In the genomic region with DNA sequence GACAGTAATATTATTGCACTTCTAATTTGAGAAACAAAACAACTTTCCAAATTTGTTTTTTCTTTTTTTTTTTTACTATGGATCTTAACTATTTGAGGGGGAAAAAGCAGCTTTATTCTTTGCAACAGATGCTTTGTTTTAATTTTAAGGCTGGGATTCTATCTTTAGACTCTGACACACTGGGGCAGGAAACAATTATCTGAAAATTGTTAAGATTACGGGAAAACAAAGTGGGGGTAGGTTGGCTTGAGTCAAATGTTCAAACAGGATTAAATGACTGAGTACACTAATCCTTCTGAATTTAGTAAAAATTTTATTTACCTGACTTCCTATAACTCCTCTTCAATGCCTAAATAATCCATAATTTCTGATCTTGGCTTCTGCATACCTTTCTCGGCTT, we compare ENCODE assay signal across 16 cellular contexts.
DNase-seq lines count a peak whose midpoint lies in the region; ATAC-seq and TF ChIP-seq lines count a peak whose summit lies in the region.
"Had no signal": no experiment of that assay in that cellular context is flagged by ENCODE, and none has a peak within 500 bp of the region (broad histone marks: within the 10 kb centered on the region; RNA-seq: fewer than 3 reads in every experiment).

No MANE protein-coding gene starts in this region.

- no peak for ATAC-seq in HG03442 (IDR thresholded peaks at IDR 0.05; ENCODE audit: unreplicated experiment)
- ATAC-seq: GM23338, HepG2 had no signal

- H3K9me3 ChIP-seq in adipocyte (ENCODE audit: control insufficient read depth, low read length) (no peaks in the 10 kb centered on the region), vagina (no peaks in the 10 kb centered on the region)

- H3K4me3 ChIP-seq in adipocyte (ENCODE audit: low read length) (no peak overlapping the region), fibroblast of the aortic adventitia (ENCODE audit: low read depth, low read length) (no peak overlapping the region), vagina (no peak overlapping the region)
- H3K4me3 ChIP-seq: GM23338 had no signal

- intact Hi-C loops in vagina (cut with DNase I): no loop called here

- H3K27ac ChIP-seq in vagina: no peak overlapping the region
- H3K27ac ChIP-seq in RWPE1: no peak overlapping the region

- no peak overlapping the region for H3K9ac ChIP-seq in adipocyte (ENCODE audit: low read length)

- TF ChIP-seq POLR2A in vagina (IDR thresholded peaks at IDR 0.05): no peak

- no peaks in the 10 kb centered on the region for H3K27me3 ChIP-seq in adipocyte (replicated peaks; ENCODE audit: control insufficient read depth, insufficient read depth, low read length)
- no peaks in the 10 kb centered on the region for H3K27me3 ChIP-seq in vagina

- CTCF ChIA-PET in RWPE1 (lab: Yijun Ruan, JAX): interaction anchor here (0.6 kb wide), 1 partner anchor 65 kb away, joined by 3 read pairs; no protein-coding TSS in a partner anchor

- POLR2A ChIA-PET in RWPE1 (lab: Yijun Ruan, JAX; ENCODE audit: low non-redundant PET): no interaction called here

- peak; percentile 26 for DNase-seq in EH (ENCODE audit: low read depth)
- DNase-seq in NCI-H146 treated with DMSO at 0.1 percent for 48 hours (lab: John Stamatoyannopoulos, UW; ENCODE audit: unreplicated experiment): peak; percentile 82
- peak; percentile 16 for DNase-seq in adipocyte (ENCODE audit: low read depth)
- peak; percentile 3 for DNase-seq in fibroblast of the aortic adventitia (ENCODE audit: low read depth)
- no peak for DNase-seq in vagina (ENCODE audit: extremely low spot score in 2 of 2)
- no peak for DNase-seq in RWPE1 (ENCODE audit: low spot score)
- no peak for DNase-seq in stimulated activated CD4-positive, alpha-beta T cell treated with anti-CD3 and anti-CD28 coated beads, Interleukin-2, amount 100 ng/mL, for 48 hours
- DNase-seq: C1 segment of cervical spinal cord; Calu3; CD4-positive, alpha-beta T cell; DMS79; EL; H7 had no signal

- H3K36me3 ChIP-seq in adipocyte (ENCODE audit: control insufficient read depth, insufficient read depth, low read length, severe bottlenecking) (no peaks in the 10 kb centered on the region), vagina (no peaks in the 10 kb centered on the region)

- TF ChIP-seq CTCF in fibroblast of the aortic adventitia (IDR thresholded peaks at IDR 0.05; ENCODE audit: insufficient read depth, low read length) (no peak), vagina (IDR thresholded peaks at IDR 0.05) (no peak), RWPE1 (conservative IDR thresholded peaks at IDR 0.05; ENCODE audit: low read depth) (no peak)

- H3K4me1 ChIP-seq in adipocyte (ENCODE audit: control insufficient read depth, insufficient read depth, low read length) (no peaks in the 10 kb centered on the region), vagina (no peaks in the 10 kb centered on the region)

Comparison
In these comparisons a context has a peak if more than half of its experiments do, and no peak if none do; other contexts are left out.
1. DNase-seq: peak in EH (single experiment), NCI-H146 treated with DMSO at 0.1 percent for 48 hours (single experiment), adipocyte (single experiment) and fibroblast of the aortic adventitia (single experiment); none in vagina (0 of 2), RWPE1 (single experiment) and stimulated activated CD4-positive, alpha-beta T cell treated with anti-CD3 and anti-CD28 coated beads, Interleukin-2, amount 100 ng/mL, for 48 hours (0 of 2).